Comparison of ENCODE assay signal across 7 cellular contexts in genomic region chr19:58542641-58543372, GRCh38. TPM values are rescaled to one million over a fixed set of nuclear protein-coding genes. Genes with fewer than 3 reads are reported as not detected.
DNase-seq lines count a peak whose midpoint lies in the region; ATAC-seq and TF ChIP-seq lines count a peak whose summit lies in the region.
"Not testable (repeated sequence)": the region's sequence is repeated elsewhere in the genome, so short reads cannot be mapped to it uniquely, and the experiment has no call there.

No MANE protein-coding gene starts in this region.

- H3F3A ChIP-seq in DOHH2 (ENCODE audit: control insufficient read depth, insufficient read depth): peaks cover 17% of the 10 kb centered on the region

- not testable (repeated sequence) for H3K9me2 ChIP-seq in DOHH2 (replicated peaks; ENCODE audit: control insufficient read depth, low read length); hepatocyte (replicated peaks; ENCODE audit: insufficient read depth)

- not testable (repeated sequence) for H3K4me3 Mint-ChIP-seq in activated T-helper 1 cell treated with anti-CD3 and anti-CD28 coated beads, Interleukin-12 subunit alpha, Interleukin-12 subunit beta, Interleukin-2, Interleukin-4 antibody, amounts not matched to agents 30 ng/mL and 10 ng/mL and 1 ng/mL, durations not matched to agents 14 hours and 24 hours and 36 hours
- peak overlapping the region; percentile 47 for H3K4me3 Mint-ChIP-seq in nephron progenitor cell
- H3K4me3 Mint-ChIP-seq in stimulated activated effector memory CD8-positive, alpha-beta T cell treated with anti-CD3 and anti-CD28 coated beads, Interleukin-12 subunit alpha, Interleukin-12 subunit beta, amount 100 ng/mL, for 72 hours: peak overlapping the region; percentile 91

- CTCF ChIA-PET in Panc1 (lab: Charles Lee): not testable (repeated sequence)

- H3K36me3 ChIP-seq in DOHH2 (ENCODE audit: control insufficient read depth, low read length) (peaks cover 31% of the 10 kb centered on the region), Panc1 (ENCODE audit: control insufficient read depth, insufficient read depth, low read length) (peaks cover 16% of the 10 kb centered on the region; the same call in 1 of the 2 replicates)
- H3K36me3 ChIP-seq in colonic mucosa; hepatocyte (replicated peaks; ENCODE audit: insufficient read depth, low read depth): not testable (repeated sequence)

- not testable (repeated sequence) for H3K9me3 Mint-ChIP-seq in activated T-helper 1 cell treated with anti-CD3 and anti-CD28 coated beads, Interleukin-12 subunit alpha, Interleukin-12 subunit beta, Interleukin-2, Interleukin-4 antibody, amounts not matched to agents 30 ng/mL and 10 ng/mL and 1 ng/mL, durations not matched to agents 14 hours and 24 hours and 36 hours; nephron progenitor cell; stimulated activated effector memory CD8-positive, alpha-beta T cell treated with anti-CD3 and anti-CD28 coated beads, Interleukin-12 subunit alpha, Interleukin-12 subunit beta, amount 100 ng/mL, for 72 hours

- 84% methylated on average over 18 of the region's 18 CpGs for WGBS in hepatocyte (ENCODE audit: low lambda C conversion rate, missing lambda C conversion rate)

- POLR2A ChIA-PET in Panc1 (lab: Charles Lee): interaction anchor here (0.8 kb wide), 1 partner anchor 34 kb away, joined by 8 read pairs; no protein-coding TSS in a partner anchor

- H3K9ac ChIP-seq in colonic mucosa (ENCODE audit: low read depth in 2 of 2, low read length in 2 of 2): not testable (repeated sequence)

- H3K4me1 ChIP-seq in DOHH2 (ENCODE audit: control insufficient read depth, low read length) (peaks cover 36% of the 10 kb centered on the region), Panc1 (ENCODE audit: control insufficient read depth, insufficient read depth, low read length) (peaks cover 13% of the 10 kb centered on the region), colonic mucosa (peaks cover 13% of the 10 kb centered on the region), hepatocyte (ENCODE audit: insufficient read depth) (peaks cover 33% of the 10 kb centered on the region)

- H4K20me1 ChIP-seq in DOHH2 (ENCODE audit: control insufficient read depth, insufficient read depth, low read depth, low read length): peaks cover 26% of the 10 kb centered on the region
- peaks cover 32% of the 10 kb centered on the region for H4K20me1 ChIP-seq in hepatocyte (ENCODE audit: insufficient read depth, poor library complexity, severe bottlenecking)

- H3K79me2 ChIP-seq in DOHH2 (ENCODE audit: control insufficient read depth, low read length) (peaks cover 33% of the 10 kb centered on the region), hepatocyte (peaks cover 32% of the 10 kb centered on the region)

- TF ChIP-seq CTCF in DOHH2 (IDR thresholded peaks at IDR 0.05; ENCODE audit: low read depth, low read length, poor library complexity, severe bottlenecking); Panc1 (IDR thresholded peaks at IDR 0.05); colonic mucosa (IDR thresholded peaks at IDR 0.05); hepatocyte (IDR thresholded peaks at IDR 0.05; ENCODE audit: poor library complexity); nephron progenitor cell (IDR thresholded peaks at IDR 0.05): not testable (repeated sequence)

- intact Hi-C loops in Panc1 (cut with micrococcal nuclease; ENCODE audit: unreplicated experiment); activated T-helper 1 cell treated with anti-CD3 and anti-CD28 coated beads, Interleukin-12 subunit alpha, Interleukin-12 subunit beta, Interleukin-2, Interleukin-4 antibody, amounts not matched to agents 30 ng/mL and 10 ng/mL and 1 ng/mL, durations not matched to agents 14 hours and 24 hours and 36 hours (cut with micrococcal nuclease): not testable (repeated sequence)
- intact Hi-C loops in colonic mucosa (cut with DNase I): loop anchor here (2.0 kb wide), 1 partner anchor 22 kb away; no protein-coding TSS in a partner anchor

- peak overlapping the region; percentile 20 for H3K27ac Mint-ChIP-seq in activated T-helper 1 cell treated with anti-CD3 and anti-CD28 coated beads, Interleukin-12 subunit alpha, Interleukin-12 subunit beta, Interleukin-2, Interleukin-4 antibody, amounts not matched to agents 30 ng/mL and 10 ng/mL and 1 ng/mL, durations not matched to agents 14 hours and 24 hours and 36 hours
- H3K27ac Mint-ChIP-seq in nephron progenitor cell: not testable (repeated sequence)
- peak overlapping the region; percentile 96 for H3K27ac Mint-ChIP-seq in stimulated activated effector memory CD8-positive, alpha-beta T cell treated with anti-CD3 and anti-CD28 coated beads, Interleukin-12 subunit alpha, Interleukin-12 subunit beta, amount 100 ng/mL, for 72 hours

- DNase-seq in Panc1 (ENCODE audit: low read depth, low spot score); activated T-helper 1 cell treated with anti-CD3 and anti-CD28 coated beads, Interleukin-12 subunit alpha, Interleukin-12 subunit beta, Interleukin-2, Interleukin-4 antibody, amounts not matched to agents 30 ng/mL and 10 ng/mL and 1 ng/mL, durations not matched to agents 14 hours and 24 hours and 36 hours (ENCODE audit: low spot score); colonic mucosa; hepatocyte (ENCODE audit: low spot score); nephron progenitor cell; stimulated activated effector memory CD8-positive, alpha-beta T cell treated with anti-CD3 and anti-CD28 coated beads, Interleukin-12 subunit alpha, Interleukin-12 subunit beta, amount 100 ng/mL, for 72 hours (ENCODE audit: low spot score in 2 of 2): not testable (repeated sequence)

- H3K27me3 Mint-ChIP-seq in activated T-helper 1 cell treated with anti-CD3 and anti-CD28 coated beads, Interleukin-12 subunit alpha, Interleukin-12 subunit beta, Interleukin-2, Interleukin-4 antibody, amounts not matched to agents 30 ng/mL and 10 ng/mL and 1 ng/mL, durations not matched to agents 14 hours and 24 hours and 36 hours (ENCODE audit: insufficient read depth): not testable (repeated sequence)
- peaks cover 50% of the 10 kb centered on the region for H3K27me3 Mint-ChIP-seq in nephron progenitor cell (ENCODE audit: low read depth, poor library complexity)

- in situ Hi-C loops in Panc1 (cut with HindIII; ENCODE audit: low pct_unique_long_range_greater_than_20kb, low sequenced_read_pairs): not testable (repeated sequence)

- not testable (repeated sequence) for H3K9me3 ChIP-seq in DOHH2 (ENCODE audit: control insufficient read depth, insufficient read depth, low read length); Panc1 (ENCODE audit: control insufficient read depth, insufficient read depth, low read depth, low read length); colonic mucosa; hepatocyte (ENCODE audit: low read depth)

- peaks cover 23% of the 10 kb centered on the region for H3K36me3 Mint-ChIP-seq in activated T-helper 1 cell treated with anti-CD3 and anti-CD28 coated beads, Interleukin-12 subunit alpha, Interleukin-12 subunit beta, Interleukin-2, Interleukin-4 antibody, amounts not matched to agents 30 ng/mL and 10 ng/mL and 1 ng/mL, durations not matched to agents 14 hours and 24 hours and 36 hours (ENCODE audit: low read depth)
- peaks cover 24% of the 10 kb centered on the region for H3K36me3 Mint-ChIP-seq in nephron progenitor cell (ENCODE audit: low read depth)
- H3K36me3 Mint-ChIP-seq in stimulated activated effector memory CD8-positive, alpha-beta T cell treated with anti-CD3 and anti-CD28 coated beads, Interleukin-12 subunit alpha, Interleukin-12 subunit beta, amount 100 ng/mL, for 72 hours: peaks cover 45% of the 10 kb centered on the region

- peaks cover 28% of the 10 kb centered on the region for H3K4me1 Mint-ChIP-seq in activated T-helper 1 cell treated with anti-CD3 and anti-CD28 coated beads, Interleukin-12 subunit alpha, Interleukin-12 subunit beta, Interleukin-2, Interleukin-4 antibody, amounts not matched to agents 30 ng/mL and 10 ng/mL and 1 ng/mL, durations not matched to agents 14 hours and 24 hours and 36 hours (ENCODE audit: low read depth)
- peaks cover 28% of the 10 kb centered on the region for H3K4me1 Mint-ChIP-seq in nephron progenitor cell
- H3K4me1 Mint-ChIP-seq in stimulated activated effector memory CD8-positive, alpha-beta T cell treated with anti-CD3 and anti-CD28 coated beads, Interleukin-12 subunit alpha, Interleukin-12 subunit beta, amount 100 ng/mL, for 72 hours: peaks cover 38% of the 10 kb centered on the region

- not testable (repeated sequence) for ATAC-seq in Panc1; stimulated activated effector memory CD8-positive, alpha-beta T cell treated with anti-CD3 and anti-CD28 coated beads, Interleukin-12 subunit alpha, Interleukin-12 subunit beta, amount 100 ng/mL, for 72 hours

- H2AFZ ChIP-seq in hepatocyte: not testable (repeated sequence)

- not testable (repeated sequence) for H3K27me3 ChIP-seq in DOHH2 (ENCODE audit: control insufficient read depth, low read length); Panc1 (ENCODE audit: control insufficient read depth, insufficient read depth, low read length); colonic mucosa; hepatocyte

- H3K4me2 ChIP-seq in DOHH2 (ENCODE audit: low read length) (peak overlapping the region; percentile 82), hepatocyte (peak overlapping the region; percentile 80)

- not testable (repeated sequence) for H3K27ac ChIP-seq in DOHH2 (ENCODE audit: low read depth, low read length)
- H3K27ac ChIP-seq in Panc1 (ENCODE audit: low read length) (peak overlapping the region; percentile 96), colonic mucosa (peak overlapping the region; percentile 88), hepatocyte (peak overlapping the region; percentile 98)

- H3K4me3 ChIP-seq in DOHH2 (ENCODE audit: low read length) (peak overlapping the region; percentile 81), Panc1 (ENCODE audit: low read depth in 2 of 2, low read length in 2 of 2) (peak overlapping the region; percentile 91 to 100), colonic mucosa (peak overlapping the region; percentile 90)
- not testable (repeated sequence) for H3K4me3 ChIP-seq in hepatocyte

- not testable (repeated sequence) for BruUV-seq in Panc1 (replicated peaks; lab: Mats Ljungman, UMichigan)

RNA-seq across cellular contexts. Expression of gene TRIM28, which starts 1.1 kb away (rescaled TPM):
- total RNA-seq in Panc1 (2021; ENCODE audit: unreplicated experiment): 767 TPM
- 1,302 TPM for polyA plus RNA-seq in Panc1 (2012; ENCODE audit: insufficient read length)
- total RNA-seq in activated T-helper 1 cell treated with anti-CD3 and anti-CD28 coated beads, Interleukin-12 subunit alpha, Interleukin-12 subunit beta, Interleukin-2, Interleukin-4 antibody, amounts not matched to agents 30 ng/mL and 10 ng/mL and 1 ng/mL, durations not matched to agents 14 hours and 24 hours and 36 hours: 664 and 687 TPM in 2 replicates
- 100 to 1,000 TPM; 205 to 412 TPM for total RNA-seq in colonic mucosa
- 189 and 191 TPM in 2 replicates for total RNA-seq in hepatocyte
- 159 and 180 TPM in 2 replicates for polyA plus RNA-seq in hepatocyte

RNA-seq across cellular contexts. Expression of gene CHMP2A, which starts 12.1 kb away (rescaled TPM):
- total RNA-seq in Panc1 (2021; ENCODE audit: unreplicated experiment) (191 TPM), colonic mucosa (100 to 1,000 TPM; 176 to 183 TPM), hepatocyte (88.4 and 122 TPM in 2 replicates)
- 381 TPM for polyA plus RNA-seq in Panc1 (2012; ENCODE audit: insufficient read length)
- 109 and 114 TPM in 2 replicates for total RNA-seq in activated T-helper 1 cell treated with anti-CD3 and anti-CD28 coated beads, Interleukin-12 subunit alpha, Interleukin-12 subunit beta, Interleukin-2, Interleukin-4 antibody, amounts not matched to agents 30 ng/mL and 10 ng/mL and 1 ng/mL, durations not matched to agents 14 hours and 24 hours and 36 hours
- polyA plus RNA-seq in hepatocyte: 188 and 196 TPM in 2 replicates

RNA-seq across cellular contexts. Expression of gene UBE2M, which starts 15.6 kb away (rescaled TPM):
- total RNA-seq in Panc1 (2021; ENCODE audit: unreplicated experiment): 189 TPM
- 306 TPM for polyA plus RNA-seq in Panc1 (2012; ENCODE audit: insufficient read length)
- 147 and 164 TPM in 2 replicates for total RNA-seq in activated T-helper 1 cell treated with anti-CD3 and anti-CD28 coated beads, Interleukin-12 subunit alpha, Interleukin-12 subunit beta, Interleukin-2, Interleukin-4 antibody, amounts not matched to agents 30 ng/mL and 10 ng/mL and 1 ng/mL, durations not matched to agents 14 hours and 24 hours and 36 hours
- 10 to 100 TPM; 63.0 to 79.4 TPM for total RNA-seq in colonic mucosa
- 48.5 and 54.4 TPM in 2 replicates for total RNA-seq in hepatocyte
- polyA plus RNA-seq in hepatocyte: 111 TPM in 2 replicates

RNA-seq across cellular contexts. Expression of gene ZBTB45, which starts 23.2 kb away (rescaled TPM):
- total RNA-seq in Panc1 (2021; ENCODE audit: unreplicated experiment) (24.7 TPM), colonic mucosa (10 to 100 TPM; 13.5 to 20.2 TPM), hepatocyte (3.3 and 5.4 TPM in 2 replicates)
- 33.6 TPM for polyA plus RNA-seq in Panc1 (2012; ENCODE audit: insufficient read length)
- total RNA-seq in activated T-helper 1 cell treated with anti-CD3 and anti-CD28 coated beads, Interleukin-12 subunit alpha, Interleukin-12 subunit beta, Interleukin-2, Interleukin-4 antibody, amounts not matched to agents 30 ng/mL and 10 ng/mL and 1 ng/mL, durations not matched to agents 14 hours and 24 hours and 36 hours: 15.9 and 17.4 TPM in 2 replicates
- 18.5 and 21.6 TPM in 2 replicates for polyA plus RNA-seq in hepatocyte

RNA-seq across cellular contexts. Expression of gene MZF1, which starts 30.3 kb away (rescaled TPM):
- total RNA-seq in Panc1 (2021; ENCODE audit: unreplicated experiment) (25.9 TPM), colonic mucosa (10 to 100 TPM; 19.3 to 39.2 TPM), hepatocyte (19.0 and 23.5 TPM in 2 replicates)
- 26.0 TPM for polyA plus RNA-seq in Panc1 (2012; ENCODE audit: insufficient read length)
- 19.6 and 21.6 TPM in 2 replicates for total RNA-seq in activated T-helper 1 cell treated with anti-CD3 and anti-CD28 coated beads, Interleukin-12 subunit alpha, Interleukin-12 subunit beta, Interleukin-2, Interleukin-4 antibody, amounts not matched to agents 30 ng/mL and 10 ng/mL and 1 ng/mL, durations not matched to agents 14 hours and 24 hours and 36 hours
- 19.9 and 29.0 TPM in 2 replicates for polyA plus RNA-seq in hepatocyte
